8 cellular contexts compared by ENCODE assay signal in genomic region chr14:22598896-22599244, GRCh38. TPM values are rescaled to one million over a fixed set of nuclear protein-coding genes. Genes with fewer than 3 reads are reported as not detected.
DNase-seq lines count a peak whose midpoint lies in the region; ATAC-seq and TF ChIP-seq lines count a peak whose summit lies in the region.

No MANE protein-coding gene starts in this region.

- H3K27ac ChIP-seq in Karpas-422 (ENCODE audit: low read length), result no peak overlapping the region
- H3K27ac ChIP-seq in neural cell (ENCODE audit: low read length), result peak overlapping the region; percentile 60

- POLR2A ChIA-PET in activated CD8-positive, alpha-beta T cell treated with anti-CD3 and anti-CD28 coated beads, Interleukin-2, amount 10 ng/mL, durations not matched to agents 7 days and 5 days (lab: Charles Lee), result interaction anchor here (0.7 to 5.4 kb wide), 6 partner anchors 9 to 172 kb away, joined by 3 to 42 read pairs (median 4); partner anchors contain the start of genes DAD1 and OXA1L

- peaks cover 30% of the 10 kb centered on the region for H3K4me1 Mint-ChIP-seq in activated CD8-positive, alpha-beta T cell treated with anti-CD3 and anti-CD28 coated beads, Interleukin-2, amount 10 ng/mL, durations not matched to agents 7 days and 5 days (ENCODE audit: low read depth)

- ATAC-seq in GM18498 (IDR thresholded peaks at IDR 0.05; ENCODE audit: unreplicated experiment), result peak; percentile 45
- peak; percentile 53 for ATAC-seq in activated CD8-positive, alpha-beta T cell treated with anti-CD3 and anti-CD28 coated beads, Interleukin-2, amount 10 ng/mL, durations not matched to agents 7 days and 5 days
- no peak for ATAC-seq in GM19328 (IDR thresholded peaks at IDR 0.05; ENCODE audit: unreplicated experiment)

- CTCF ChIA-PET in activated CD8-positive, alpha-beta T cell treated with anti-CD3 and anti-CD28 coated beads, Interleukin-2, amount 10 ng/mL, durations not matched to agents 7 days and 5 days (lab: Charles Lee), result interaction anchor here (0.6 to 5.1 kb wide), 17 partner anchors 8 to 620 kb away, joined by 3 to 64 read pairs (median 3); partner anchors contain the start of genes DAD1 and PRMT5

- no peak for TF ChIP-seq RAD21 in neural cell (conservative IDR thresholded peaks at IDR 0.05)

- H2AFZ ChIP-seq in Karpas-422 (ENCODE audit: low read length), result peak overlapping the region; percentile 92
- peak overlapping the region; percentile 34 for H2AFZ ChIP-seq in neural cell (ENCODE audit: low read depth, low read length)

- H4K20me1 ChIP-seq in Karpas-422 (ENCODE audit: insufficient read depth, low read depth, low read length), result no peaks in the 10 kb centered on the region
- H4K20me1 ChIP-seq in neural cell (ENCODE audit: insufficient read depth), result no peaks in the 10 kb centered on the region

- peak; percentile 60 for DNase-seq in AG10803 (ENCODE audit: low read depth)
- DNase-seq in Karpas-422, result peak; percentile 54
- peak; percentile 43 for DNase-seq in activated CD8-positive, alpha-beta T cell treated with anti-CD3 and anti-CD28 coated beads, Interleukin-2, amount 10 ng/mL, durations not matched to agents 7 days and 5 days
- DNase-seq in fibroblast of the conjunctiva (ENCODE audit: low read depth), result peak; percentile 37
- no peak for DNase-seq in posterior vena cava (ENCODE audit: low spot score)

- peak overlapping the region; percentile 80 for H3K9ac ChIP-seq in Karpas-422 (ENCODE audit: low read length)
- peak overlapping the region; percentile 71 for H3K9ac ChIP-seq in neural cell (ENCODE audit: low read length)

- TF ChIP-seq CTCF in AG10803 (conservative IDR thresholded peaks at IDR 0.05; ENCODE audit: low read length), result peak; percentile 56
- no peak for TF ChIP-seq CTCF in neural cell (IDR thresholded peaks at IDR 0.05; ENCODE audit: poor library complexity, severe bottlenecking)

- peaks cover 16% of the 10 kb centered on the region for H3K36me3 Mint-ChIP-seq in activated CD8-positive, alpha-beta T cell treated with anti-CD3 and anti-CD28 coated beads, Interleukin-2, amount 10 ng/mL, durations not matched to agents 7 days and 5 days (ENCODE audit: low read depth)

- H3K4me1 ChIP-seq in Karpas-422 (ENCODE audit: low read length), result peaks cover 31% of the 10 kb centered on the region

- peak overlapping the region; percentile 84 for H3K27ac Mint-ChIP-seq in activated CD8-positive, alpha-beta T cell treated with anti-CD3 and anti-CD28 coated beads, Interleukin-2, amount 10 ng/mL, durations not matched to agents 7 days and 5 days

- intact Hi-C loops in posterior vena cava (cut with DNase I), result no loop called here

- H3K4me2 ChIP-seq in Karpas-422 (ENCODE audit: low read depth, low read length, poor library complexity, severe bottlenecking) (peak overlapping the region; percentile 95), neural cell (ENCODE audit: low read length) (peak overlapping the region; percentile 66)

- no peaks in the 10 kb centered on the region for H3K9me3 ChIP-seq in Karpas-422 (ENCODE audit: low read length)
- H3K9me3 ChIP-seq in neural cell (ENCODE audit: low read length), result no peaks in the 10 kb centered on the region

- no peaks in the 10 kb centered on the region for H3K36me3 ChIP-seq in Karpas-422 (ENCODE audit: insufficient read depth, low read length)
- peaks cover 7% of the 10 kb centered on the region for H3K36me3 ChIP-seq in neural cell (ENCODE audit: insufficient read depth, low read length)

- peaks cover 18% of the 10 kb centered on the region for H3K27me3 Mint-ChIP-seq in activated CD8-positive, alpha-beta T cell treated with anti-CD3 and anti-CD28 coated beads, Interleukin-2, amount 10 ng/mL, durations not matched to agents 7 days and 5 days (ENCODE audit: low read depth)

- H3F3A ChIP-seq in neural cell (ENCODE audit: insufficient read depth, low read length, poor library complexity, severe bottlenecking), result no peaks in the 10 kb centered on the region

- TF ChIP-seq EP300 in neural cell (conservative IDR thresholded peaks at IDR 0.05; ENCODE audit: poor library complexity, severe bottlenecking), result no peak

- peak overlapping the region; percentile 92 for H3K4me3 Mint-ChIP-seq in activated CD8-positive, alpha-beta T cell treated with anti-CD3 and anti-CD28 coated beads, Interleukin-2, amount 10 ng/mL, durations not matched to agents 7 days and 5 days

- H3K4me3 ChIP-seq in AG10803 (ENCODE audit: low read length), result peak overlapping the region; percentile 96
- H3K4me3 ChIP-seq in Karpas-422 (ENCODE audit: low read length), result peak overlapping the region; percentile 83
- H3K4me3 ChIP-seq in neural cell (ENCODE audit: low read length), result peak overlapping the region; percentile 87

- H3K79me2 ChIP-seq in Karpas-422 (ENCODE audit: low read length) (no peaks in the 10 kb centered on the region), neural cell (replicated peaks; ENCODE audit: insufficient read depth, low read length) (peaks cover 3% of the 10 kb centered on the region)

- no peaks in the 10 kb centered on the region for H3K9me2 ChIP-seq in Karpas-422 (replicated peaks; ENCODE audit: insufficient read depth, low read length)
- H3K9me2 ChIP-seq in neural cell (ENCODE audit: insufficient read depth, low read length), result no peaks in the 10 kb centered on the region

- no peaks in the 10 kb centered on the region for H3K9me3 Mint-ChIP-seq in activated CD8-positive, alpha-beta T cell treated with anti-CD3 and anti-CD28 coated beads, Interleukin-2, amount 10 ng/mL, durations not matched to agents 7 days and 5 days (ENCODE audit: insufficient read depth)

- no peaks in the 10 kb centered on the region for H3K27me3 ChIP-seq in Karpas-422 (ENCODE audit: low read length)
- no peaks in the 10 kb centered on the region for H3K27me3 ChIP-seq in neural cell (ENCODE audit: insufficient read depth, low read depth, low read length)

TF ChIP-seq in neural cell, 6 proteins besides CTCF, POLR2A, EP300 and RAD21:
- TF ChIP-seq POLR2AphosphoS5 (IDR thresholded peaks at IDR 0.05), result no peak
- no peak for TF ChIP-seq TAF1 (IDR thresholded peaks at IDR 0.05; ENCODE audit: low read depth)
- no peak for TF ChIP-seq SMC3 (conservative IDR thresholded peaks at IDR 0.05; ENCODE audit: poor library complexity)
- TF ChIP-seq, protein P1, sequence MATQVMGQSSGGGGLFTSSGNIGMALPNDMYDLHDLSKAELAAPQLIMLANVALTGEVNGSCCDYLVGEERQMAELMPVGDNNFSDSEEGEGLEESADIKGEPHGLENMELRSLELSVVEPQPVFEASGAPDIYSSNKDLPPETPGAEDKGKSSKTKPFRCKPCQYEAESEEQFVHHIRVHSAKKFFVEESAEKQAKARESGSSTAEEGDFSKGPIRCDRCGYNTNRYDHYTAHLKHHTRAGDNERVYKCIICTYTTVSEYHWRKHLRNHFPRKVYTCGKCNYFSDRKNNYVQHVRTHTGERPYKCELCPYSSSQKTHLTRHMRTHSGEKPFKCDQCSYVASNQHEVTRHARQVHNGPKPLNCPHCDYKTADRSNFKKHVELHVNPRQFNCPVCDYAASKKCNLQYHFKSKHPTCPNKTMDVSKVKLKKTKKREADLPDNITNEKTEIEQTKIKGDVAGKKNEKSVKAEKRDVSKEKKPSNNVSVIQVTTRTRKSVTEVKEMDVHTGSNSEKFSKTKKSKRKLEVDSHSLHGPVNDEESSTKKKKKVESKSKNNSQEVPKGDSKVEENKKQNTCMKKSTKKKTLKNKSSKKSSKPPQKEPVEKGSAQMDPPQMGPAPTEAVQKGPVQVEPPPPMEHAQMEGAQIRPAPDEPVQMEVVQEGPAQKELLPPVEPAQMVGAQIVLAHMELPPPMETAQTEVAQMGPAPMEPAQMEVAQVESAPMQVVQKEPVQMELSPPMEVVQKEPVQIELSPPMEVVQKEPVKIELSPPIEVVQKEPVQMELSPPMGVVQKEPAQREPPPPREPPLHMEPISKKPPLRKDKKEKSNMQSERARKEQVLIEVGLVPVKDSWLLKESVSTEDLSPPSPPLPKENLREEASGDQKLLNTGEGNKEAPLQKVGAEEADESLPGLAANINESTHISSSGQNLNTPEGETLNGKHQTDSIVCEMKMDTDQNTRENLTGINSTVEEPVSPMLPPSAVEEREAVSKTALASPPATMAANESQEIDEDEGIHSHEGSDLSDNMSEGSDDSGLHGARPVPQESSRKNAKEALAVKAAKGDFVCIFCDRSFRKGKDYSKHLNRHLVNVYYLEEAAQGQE (IDR thresholded peaks at IDR 0.05; ENCODE audit: borderline replicate concordance), result no peak
- no peak for TF ChIP-seq EZH2 (IDR thresholded peaks at IDR 0.05; ENCODE audit: borderline replicate concordance, insufficient read depth, low read length, poor library complexity, severe bottlenecking)
- TF ChIP-seq MXI1 (conservative IDR thresholded peaks at IDR 0.05; ENCODE audit: poor library complexity, severe bottlenecking), result no peak

RNA-seq across cellular contexts. Expression of gene ABHD4, which starts 0.8 kb away (rescaled TPM):
- total RNA-seq in Karpas-422 (2014; rRNA removed; shearing (Covaris generic); ENCODE audit: low replicate concordance), result 3.8 and 6.1 TPM in 2 replicates
- 1 to 10 TPM; 8.0 to 8.5 TPM for total RNA-seq in activated CD8-positive, alpha-beta T cell treated with anti-CD3 and anti-CD28 coated beads, Interleukin-2, amount 10 ng/mL, durations not matched to agents 7 days and 5 days
- polyA plus RNA-seq in neural cell, result 2.6 and 3.0 TPM in 2 replicates
- polyA minus RNA-seq in neural cell, result 5.6 and 5.8 TPM in 2 replicates
- total RNA-seq in posterior vena cava, result 10 to 100 TPM; 31.2 to 36.7 TPM

RNA-seq across cellular contexts. Expression of gene DAD1, which starts 9.8 kb away (rescaled TPM):
- 163 and 459 TPM in 2 replicates for total RNA-seq in Karpas-422 (2014; rRNA removed; shearing (Covaris generic); ENCODE audit: low replicate concordance)
- 100 to 1,000 TPM; 130 to 147 TPM for total RNA-seq in activated CD8-positive, alpha-beta T cell treated with anti-CD3 and anti-CD28 coated beads, Interleukin-2, amount 10 ng/mL, durations not matched to agents 7 days and 5 days
- polyA plus RNA-seq in neural cell, result 297 and 369 TPM in 2 replicates
- polyA minus RNA-seq in neural cell, result 110 and 134 TPM in 2 replicates
- total RNA-seq in posterior vena cava, result 100 to 1,000 TPM; 160 to 182 TPM

RNA-seq across cellular contexts. Expression of gene OR6J1, which starts 45.3 kb away (rescaled TPM):
- total RNA-seq in Karpas-422 (2014; rRNA removed; shearing (Covaris generic); ENCODE audit: low replicate concordance), result not detected in 2 replicates
- not detected for total RNA-seq in activated CD8-positive, alpha-beta T cell treated with anti-CD3 and anti-CD28 coated beads, Interleukin-2, amount 10 ng/mL, durations not matched to agents 7 days and 5 days
- not detected in 2 replicates for polyA plus RNA-seq in neural cell
- polyA minus RNA-seq in neural cell, result not detected in 2 replicates
- not detected for total RNA-seq in posterior vena cava
